8 cellular contexts compared by ENCODE assay signal in genomic region chr22:20115691-20116375, GRCh38. TPM values are rescaled to one million over a fixed set of nuclear protein-coding genes. Genes with fewer than 3 reads are reported as not detected.
DNase-seq lines count a peak whose midpoint lies in the region; ATAC-seq and TF ChIP-seq lines count a peak whose summit lies in the region.

RANBP1 (plus strand) TSS chr22:20116104; CDS start chr22:20116185, 81 bp downstream.

- no peaks in the 10 kb centered on the region for H3K9me3 ChIP-seq in HUES64 (ENCODE audit: insufficient read depth, low read depth, low read length)
- no peaks in the 10 kb centered on the region for H3K9me3 ChIP-seq in iPS-15b (ENCODE audit: control insufficient read depth, insufficient read depth, low read length)
- no peaks in the 10 kb centered on the region for H3K9me3 ChIP-seq in spleen

- no peak for TF ChIP-seq POLR2A in spleen (IDR thresholded peaks at IDR 0.05)

- H3K27me3 ChIP-seq in HUES64 (ENCODE audit: insufficient read depth, low read length), result no peaks in the 10 kb centered on the region
- no peaks in the 10 kb centered on the region for H3K27me3 ChIP-seq in iPS-15b (ENCODE audit: control insufficient read depth, insufficient read depth, low read length)
- H3K27me3 ChIP-seq in spleen (replicated peaks in 1 of 7), result no peaks in the 10 kb centered on the region

- no peak for TF ChIP-seq CTCF in spleen (IDR thresholded peaks at IDR 0.05 in 8 of 11, conservative IDR thresholded peaks at IDR 0.05 in 3 of 11)

- H3K36me3 ChIP-seq in HUES64 (ENCODE audit: insufficient read depth, low read length) (peaks cover 73% of the 10 kb centered on the region), iPS-15b (ENCODE audit: control insufficient read depth, insufficient read depth, low read length) (peaks cover 68% of the 10 kb centered on the region), spleen (peaks cover 0 to 73% (median 67%) of the 10 kb centered on the region in 6 donors)

- 87% methylated on average over 30 of the region's 30 CpGs for WGBS in HUES64
- WGBS in adipose tissue, 3 donors, result 52 to 74% (median 73%) methylated on average over 30 of the region's 30 CpGs
- WGBS in spleen, 5 donors, result 71 to 86% (median 74%) methylated on average over 27 to 30 of the region's 30 CpGs

- peak within 1 kb of the TSS; percentile 94 for H3K4me3 ChIP-seq in HUES64 (ENCODE audit: low read length)
- peak within 1 kb of the TSS; percentile 91 for H3K4me3 ChIP-seq in iPS-15b (ENCODE audit: low read depth, low read length)
- peak within 1 kb of the TSS; percentile 80 to 93 (median 86) for H3K4me3 ChIP-seq in spleen

- no peak for ATAC-seq in HG02623 (IDR thresholded peaks at IDR 0.05; ENCODE audit: unreplicated experiment)

- H3K4me1 ChIP-seq in HUES64 (ENCODE audit: insufficient read depth, low read length) (peaks cover 14% of the 10 kb centered on the region; the same call in 1 of the 2 replicates), iPS-15b (ENCODE audit: control insufficient read depth, insufficient read depth, low read length) (peaks cover 2% of the 10 kb centered on the region), spleen (peaks cover 29 to 93% (median 84%) of the 10 kb centered on the region in 6 donors)

- DNase-seq in spleen (peak; percentile 86), GOT3 (lab: John Stamatoyannopoulos, UW) (no peak), DMS114 treated with DMSO at 0.1 percent for 48 hours (lab: John Stamatoyannopoulos, UW; ENCODE audit: unreplicated experiment) (no peak), NCI-H226 (no peak)

- peak within 1 kb of the TSS; percentile 83 for H3K27ac ChIP-seq in HUES64 (ENCODE audit: low read depth, low read length)
- H3K27ac ChIP-seq in adipose tissue (ENCODE audit: low read depth, low read length), result peak within 1 kb of the TSS; percentile 40
- H3K27ac ChIP-seq in spleen, result peak within 1 kb of the TSS; percentile 85 to 93 (median 91)

- intact Hi-C loops in spleen (cut with DNase I; ENCODE audit: low total_unique reads), result no loop called here

- H3K9ac ChIP-seq in HUES64 (ENCODE audit: low read depth, low read length) (peak within 1 kb of the TSS; percentile 100), iPS-15b (ENCODE audit: low read depth, low read length) (peak within 1 kb of the TSS; percentile 93)

RNA-seq across cellular contexts. Expression of gene RANBP1, which starts in this region (rescaled TPM):
- polyA plus RNA-seq in HUES64 (2013, experiment 1 of 2), result 724 TPM
- polyA plus RNA-seq in HUES64 (2013, experiment 2 of 2), result 653 TPM
- polyA plus RNA-seq in adipose tissue (10 to 100 TPM; 42.3 to 94.7 (median 68.2) TPM), spleen (100 to 1,000 TPM in 2 of 3 donors, 10 to 100 TPM in 1; 52.6 to 106 (median 101) TPM)
- 100 to 1,000 TPM in 3 of 7 donors, 10 to 100 TPM in 4; 56.7 to 111 (median 88.5) TPM for total RNA-seq in spleen

Comparison
In these comparisons a context has a peak if more than half of its experiments do, and no peak if none do; other contexts are left out.
1. H3K27ac ChIP-seq: peak in every context shown above with its lines; median percentile 91 in spleen; 83 in HUES64; 40 in adipose tissue.